In the genomic region with DNA sequence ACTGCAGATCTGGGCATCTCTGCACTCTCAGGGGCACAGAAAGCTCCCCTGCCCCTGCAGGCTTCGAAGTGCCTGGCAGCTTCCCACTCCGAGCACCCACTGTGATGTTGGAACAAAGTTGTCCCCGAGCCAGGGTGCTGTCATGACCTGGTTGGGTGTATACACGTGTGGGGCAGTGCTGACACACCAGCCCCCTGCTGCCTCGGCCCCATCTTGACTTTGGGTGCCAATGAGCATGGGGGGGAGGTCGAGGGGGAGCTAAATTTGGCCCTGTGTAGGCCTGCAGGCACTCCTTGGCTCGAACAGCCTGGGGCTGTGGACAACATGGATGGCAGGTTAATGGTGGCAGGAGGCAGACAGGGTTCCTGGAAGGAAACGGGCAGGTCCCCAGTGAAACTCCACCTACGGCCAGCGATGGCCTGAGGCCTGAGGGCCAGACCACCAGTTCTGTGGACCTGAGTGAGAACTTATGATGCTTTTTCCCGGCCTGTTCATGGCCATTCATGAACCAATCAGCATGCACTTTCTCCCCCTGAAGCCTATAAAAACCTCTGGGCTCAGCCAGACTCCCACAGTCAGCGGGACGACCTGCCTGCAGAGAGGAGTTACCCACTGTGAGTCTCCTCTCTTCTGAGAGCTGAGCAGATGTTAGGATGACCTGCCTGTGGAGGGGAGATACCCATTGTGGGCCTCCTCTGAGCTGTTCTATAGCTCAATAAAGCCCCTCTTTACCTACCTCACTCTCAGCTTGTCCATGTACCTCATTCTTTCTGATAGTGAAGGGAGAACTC, we compare ENCODE assay signal across 1 cellular context.
TF ChIP-seq lines count a peak whose summit lies in the region.

No MANE protein-coding gene starts in this region.

TF ChIP-seq in HepG2, 621 proteins besides CTCF, POLR2A, EP300 and RAD21 (continued from another document):
- TF ChIP-seq, protein P1, sequence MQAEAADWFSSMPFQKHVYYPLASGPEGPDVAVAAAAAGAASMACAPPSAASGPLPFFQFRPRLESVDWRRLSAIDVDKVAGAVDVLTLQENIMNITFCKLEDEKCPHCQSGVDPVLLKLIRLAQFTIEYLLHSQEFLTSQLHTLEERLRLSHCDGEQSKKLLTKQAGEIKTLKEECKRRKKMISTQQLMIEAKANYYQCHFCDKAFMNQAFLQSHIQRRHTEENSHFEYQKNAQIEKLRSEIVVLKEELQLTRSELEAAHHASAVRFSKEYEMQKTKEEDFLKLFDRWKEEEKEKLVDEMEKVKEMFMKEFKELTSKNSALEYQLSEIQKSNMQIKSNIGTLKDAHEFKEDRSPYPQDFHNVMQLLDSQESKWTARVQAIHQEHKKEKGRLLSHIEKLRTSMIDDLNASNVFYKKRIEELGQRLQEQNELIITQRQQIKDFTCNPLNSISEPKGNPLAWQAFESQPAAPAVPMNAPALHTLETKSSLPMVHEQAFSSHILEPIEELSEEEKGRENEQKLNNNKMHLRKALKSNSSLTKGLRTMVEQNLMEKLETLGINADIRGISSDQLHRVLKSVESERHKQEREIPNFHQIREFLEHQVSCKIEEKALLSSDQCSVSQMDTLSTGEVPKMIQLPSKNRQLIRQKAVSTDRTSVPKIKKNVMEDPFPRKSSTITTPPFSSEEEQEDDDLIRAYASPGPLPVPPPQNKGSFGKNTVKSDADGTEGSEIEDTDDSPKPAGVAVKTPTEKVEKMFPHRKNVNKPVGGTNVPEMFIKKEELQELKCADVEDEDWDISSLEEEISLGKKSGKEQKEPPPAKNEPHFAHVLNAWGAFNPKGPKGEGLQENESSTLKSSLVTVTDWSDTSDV (CRISPR knock-in tag; IDR thresholded peaks at IDR 0.05): no peak
- TF ChIP-seq, protein P2, sequence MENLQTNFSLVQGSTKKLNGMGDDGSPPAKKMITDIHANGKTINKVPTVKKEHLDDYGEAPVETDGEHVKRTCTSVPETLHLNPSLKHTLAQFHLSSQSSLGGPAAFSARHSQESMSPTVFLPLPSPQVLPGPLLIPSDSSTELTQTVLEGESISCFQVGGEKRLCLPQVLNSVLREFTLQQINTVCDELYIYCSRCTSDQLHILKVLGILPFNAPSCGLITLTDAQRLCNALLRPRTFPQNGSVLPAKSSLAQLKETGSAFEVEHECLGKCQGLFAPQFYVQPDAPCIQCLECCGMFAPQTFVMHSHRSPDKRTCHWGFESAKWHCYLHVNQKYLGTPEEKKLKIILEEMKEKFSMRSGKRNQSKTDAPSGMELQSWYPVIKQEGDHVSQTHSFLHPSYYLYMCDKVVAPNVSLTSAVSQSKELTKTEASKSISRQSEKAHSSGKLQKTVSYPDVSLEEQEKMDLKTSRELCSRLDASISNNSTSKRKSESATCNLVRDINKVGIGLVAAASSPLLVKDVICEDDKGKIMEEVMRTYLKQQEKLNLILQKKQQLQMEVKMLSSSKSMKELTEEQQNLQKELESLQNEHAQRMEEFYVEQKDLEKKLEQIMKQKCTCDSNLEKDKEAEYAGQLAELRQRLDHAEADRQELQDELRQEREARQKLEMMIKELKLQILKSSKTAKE (CRISPR knock-in tag; IDR thresholded peaks at IDR 0.05; ENCODE audit: borderline replicate concordance): no peak
- TF ChIP-seq TGIF2 (CRISPR knock-in tag; IDR thresholded peaks at IDR 0.05): no peak
- TF ChIP-seq, protein P3, sequence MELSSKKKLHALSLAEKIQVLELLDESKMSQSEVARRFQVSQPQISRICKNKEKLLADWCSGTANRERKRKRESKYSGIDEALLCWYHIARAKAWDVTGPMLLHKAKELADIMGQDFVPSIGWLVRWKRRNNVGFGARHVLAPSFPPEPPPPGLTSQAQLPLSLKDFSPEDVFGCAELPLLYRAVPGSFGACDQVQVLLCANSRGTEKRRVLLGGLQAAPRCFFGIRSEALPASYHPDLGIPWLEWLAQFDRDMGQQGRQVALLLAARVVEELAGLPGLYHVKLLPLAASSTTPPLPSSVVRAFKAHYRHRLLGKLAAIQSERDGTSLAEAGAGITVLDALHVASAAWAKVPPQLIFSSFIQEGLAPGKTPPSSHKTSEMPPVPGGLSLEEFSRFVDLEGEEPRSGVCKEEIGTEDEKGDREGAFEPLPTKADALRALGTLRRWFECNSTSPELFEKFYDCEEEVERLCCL (CRISPR knock-in tag; IDR thresholded peaks at IDR 0.05; ENCODE audit: borderline replicate concordance): no peak
